Comparison of ENCODE assay signal across 1 cellular context in genomic region chr7:65832281-65832680, GRCh38.
TF ChIP-seq lines count a peak whose summit lies in the region.

No MANE protein-coding gene starts in this region.

TF ChIP-seq in HepG2, 621 proteins besides CTCF, POLR2A, EP300 and RAD21 (continued from another document):
- TF ChIP-seq REST (IDR thresholded peaks at IDR 0.05; ENCODE audit: borderline replicate concordance in 1 of 2, low read depth in 1 of 2, low read length in 2 of 2) (peak; percentile 42 to 89), MIER2 (CRISPR knock-in tag; IDR thresholded peaks at IDR 0.05) (peak; percentile 87)
